Comparison of ENCODE assay signal across 1 cellular context in genomic region chr1:240816472-240816871, GRCh38.
TF ChIP-seq lines count a peak whose summit lies in the region.

No MANE protein-coding gene starts in this region.

TF ChIP-seq in SK-N-SH, 30 proteins besides CTCF, POLR2A, EP300 and RAD21 (continued from another document):
- no peak for TF ChIP-seq USF2 (IDR thresholded peaks at IDR 0.05; ENCODE audit: borderline replicate concordance, low read depth, low read length)
- no peak for TF ChIP-seq FOXM1 (IDR thresholded peaks at IDR 0.05; ENCODE audit: low read depth)
